ENCODE assay signal across 1 cellular context in the genomic region with DNA sequence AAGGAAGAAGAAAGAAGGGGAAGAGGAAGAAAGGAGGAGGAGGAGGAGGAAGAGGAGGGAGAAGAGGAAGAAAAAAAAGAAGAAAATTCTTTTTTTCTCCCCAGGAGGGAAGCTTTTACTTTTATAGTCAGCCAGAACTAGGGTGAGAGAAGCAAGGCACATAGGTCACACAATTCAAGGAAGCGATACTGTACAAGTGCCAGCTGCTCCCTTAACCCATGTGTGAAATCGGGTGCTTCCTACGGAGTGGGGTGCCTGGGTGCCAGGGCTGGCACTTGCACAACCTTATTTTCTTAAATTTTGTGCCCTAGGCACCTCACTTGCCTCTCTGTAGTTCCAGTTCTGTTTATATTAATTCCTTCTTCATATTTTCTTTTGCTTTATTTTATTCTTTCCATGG.
TF ChIP-seq lines count a peak whose summit lies in the region.

No MANE protein-coding gene starts in this region.

TF ChIP-seq in IMR-90, 13 proteins besides CTCF, POLR2A, EP300 and RAD21:
- TF ChIP-seq NFE2L2 (IDR thresholded peaks at IDR 0.05; ENCODE audit: low read depth, low read length) (no peak), MXI1 (IDR thresholded peaks at IDR 0.05; ENCODE audit: borderline replicate concordance, low read depth, low read length) (no peak), SMC3 (IDR thresholded peaks at IDR 0.05; ENCODE audit: low read depth, low read length) (no peak), RCOR1 (IDR thresholded peaks at IDR 0.05; ENCODE audit: insufficient replicate concordance, low read length) (no peak), CHD1 (IDR thresholded peaks at IDR 0.05; ENCODE audit: low read depth, low read length) (no peak), FOS (IDR thresholded peaks at IDR 0.05; ENCODE audit: low read depth, low read length) (no peak), RFX5 (IDR thresholded peaks at IDR 0.05; ENCODE audit: low read depth, low read length) (no peak), BHLHE40 (IDR thresholded peaks at IDR 0.05; ENCODE audit: low read depth, low read length) (no peak), ELK1 (IDR thresholded peaks at IDR 0.05; ENCODE audit: borderline replicate concordance, low read depth, low read length) (no peak), MAFK (IDR thresholded peaks at IDR 0.05; ENCODE audit: low read depth, low read length) (no peak), CEBPB (IDR thresholded peaks at IDR 0.05; ENCODE audit: low read depth, low read length) (no peak), USF2 (IDR thresholded peaks at IDR 0.05; ENCODE audit: low read depth, low read length) (no peak), MAZ (IDR thresholded peaks at IDR 0.05; ENCODE audit: borderline replicate concordance, low read depth, low read length) (no peak)
